Comparison of ENCODE assay signal across 11 cellular contexts in genomic region chr1:27301052-27301422, GRCh38. TPM values are rescaled to one million over a fixed set of nuclear protein-coding genes. Genes with fewer than 3 reads are reported as not detected.
A peak's percentile ranks its signal among the peaks of the same experiment; 100 is the strongest.
DNase-seq lines count a peak whose midpoint lies in the region; ATAC-seq and TF ChIP-seq lines count a peak whose summit lies in the region.
"Had no signal": no experiment of that assay in that cellular context is flagged by ENCODE, and none has a peak within 500 bp of the region (broad histone marks: within the 10 kb centered on the region; RNA-seq: fewer than 3 reads in every experiment).

No MANE protein-coding gene starts in this region.

- H3K79me1 ChIP-seq in IMR-90 (ENCODE audit: low read depth in 1 of 2, low read length in 2 of 2), result peaks cover 0 to 21% of the 10 kb centered on the region in 2 experiments; a peak in 2 of 4 replicates

- WGBS in IMR-90 (ENCODE audit: extremely low coverage in 2 of 2, insufficient read length in 1 of 2), 2 experiments, result 100% methylated on average over 1 of the region's 8 CpGs; no CpG with 5 or more reads in 1 of the 2 experiments

- CTCF ChIA-PET in IMR-90 (lab: Yijun Ruan, JAX), result interaction anchor here (0.6 to 7.1 kb wide), 17 partner anchors 8 to 362 kb away, joined by 3 to 79 read pairs (median 4); partner anchors contain the start of gene CD164L2

- peak overlapping the region; percentile 92 for H3K4ac ChIP-seq in IMR-90 (ENCODE audit: low read depth, low read length)

- H2BK20ac ChIP-seq in IMR-90 (ENCODE audit: low read depth, low read length), result peak overlapping the region; percentile 60

- H2BK15ac ChIP-seq in IMR-90 (ENCODE audit: low read depth, low read length), result peak overlapping the region; percentile 80; the same call in 1 of the 3 replicates

- H4K91ac ChIP-seq in IMR-90 (ENCODE audit: insufficient read depth, low read depth, low read length), result peak overlapping the region; percentile 75

- peaks cover 14% of the 10 kb centered on the region; the same call in 1 of the 2 replicates for H3K36me3 ChIP-seq in IMR-90 (ENCODE audit: control insufficient read depth, insufficient read depth, low read length)
- peaks cover 27% of the 10 kb centered on the region for H3K36me3 ChIP-seq in adipocyte (ENCODE audit: control insufficient read depth, insufficient read depth, low read length, severe bottlenecking)
- H3K36me3 ChIP-seq in lower lobe of right lung, result peaks cover 78% of the 10 kb centered on the region
- peaks cover 32 to 50% of the 10 kb centered on the region in 2 donors for H3K36me3 ChIP-seq in stomach smooth muscle (ENCODE audit: control insufficient read depth in 2 of 2, insufficient read depth in 2 of 2, low read length in 2 of 2)

- H3K4me1 Mint-ChIP-seq in activated T-cell treated with anti-CD3 and anti-CD28 coated beads, Interleukin-2, amount 50 U/mL, for 4 hours (ENCODE audit: low read depth), result peaks cover 1% of the 10 kb centered on the region

- no peak overlapping the region for H3K4me3 Mint-ChIP-seq in activated T-cell treated with anti-CD3 and anti-CD28 coated beads, Interleukin-2, amount 50 U/mL, for 4 hours
- H3K4me3 Mint-ChIP-seq: activated CD4-positive, alpha-beta memory T cell treated with anti-CD3 and anti-CD28 coated beads for 36 hours; T-cell had no signal

- peak overlapping the region; percentile 56 for H4K5ac ChIP-seq in IMR-90 (ENCODE audit: low read depth, low read length)

- no peak for DNase-seq in IMR-90
- DNase-seq in adipocyte (ENCODE audit: low read depth), result no peak
- no peak for DNase-seq in lower lobe of right lung
- no peak for DNase-seq in GM19238 (ENCODE audit: insufficient read length, low spot score)
- no peak for DNase-seq in activated CD4-positive, alpha-beta T cell treated with anti-CD3 and anti-CD28 coated beads for 48 hours
- no peak for DNase-seq in activated T-cell treated with anti-CD3 and anti-CD28 coated beads, Interleukin-2, amount 50 U/mL, for 4 hours

- H2BK5ac ChIP-seq in IMR-90 (ENCODE audit: low read depth, low read length, poor library complexity, severe bottlenecking), result peak overlapping the region; percentile 74

- H2AK5ac ChIP-seq in IMR-90 (ENCODE audit: low read depth, low read length), result peak overlapping the region; percentile 92

- H3K9me3 ChIP-seq in IMR-90 (ENCODE audit: control insufficient read depth, insufficient read depth, low read length) (no peaks in the 10 kb centered on the region), adipocyte (ENCODE audit: control insufficient read depth, low read length) (no peaks in the 10 kb centered on the region), lower lobe of right lung (no peaks in the 10 kb centered on the region), stomach smooth muscle (ENCODE audit: control insufficient read depth in 2 of 2, low read length in 2 of 2) (no peaks in the 10 kb centered on the region)
- H3K9me3 ChIP-seq: testis had no signal

- H3K23ac ChIP-seq in IMR-90 (ENCODE audit: low read depth, low read length), result peak overlapping the region; percentile 69; the same call in 1 of the 2 replicates

- in situ Hi-C loops in IMR-90 (cut with MboI; ENCODE audit: low sequenced_read_pairs), result loop anchor here (5.0 kb wide), 2 partner anchors 91 to 306 kb away; partner anchors contain the start of gene GPR3

- intact Hi-C loops in IMR-90 (cut with micrococcal nuclease) (loop anchor here (2.0 kb wide), 2 partner anchors 66 to 362 kb away; partner anchors contain the start of gene MAP3K6), lower lobe of right lung (cut with DNase I) (loop anchor here (10.0 kb wide), 1 partner anchor 94 kb away; the partner anchor contains the start of gene GPR3)

- H3K56ac ChIP-seq in IMR-90 (ENCODE audit: extremely low read depth, insufficient read depth, low read length), result 0 out of 2 replicates have a peak overlapping the region, but pooled peaks have one; percentile 4

- TF ChIP-seq CTCF in IMR-90 (conservative IDR thresholded peaks at IDR 0.05; ENCODE audit: low read depth, low read length), result no peak
- peak; percentile 3 for TF ChIP-seq CTCF in lower lobe of right lung (IDR thresholded peaks at IDR 0.05)

- H3K9me3 Mint-ChIP-seq in activated T-cell treated with anti-CD3 and anti-CD28 coated beads, Interleukin-2, amount 50 U/mL, for 4 hours, result no peaks in the 10 kb centered on the region
- H3K9me3 Mint-ChIP-seq: activated CD4-positive, alpha-beta memory T cell treated with anti-CD3 and anti-CD28 coated beads for 36 hours; T-cell had no signal

- no peak for TF ChIP-seq RAD21 in IMR-90 (IDR thresholded peaks at IDR 0.05; ENCODE audit: low read length)

- H3K9ac ChIP-seq in IMR-90 (ENCODE audit: low read depth, low read length) (peak overlapping the region; percentile 34), adipocyte (ENCODE audit: low read length) (peak overlapping the region; percentile 61), stomach smooth muscle (ENCODE audit: low read length in 2 of 2) (peak overlapping the region in 1 of 2 donors; percentile 59)

- H3K27ac ChIP-seq in IMR-90 (ENCODE audit: insufficient read depth, low read length) (peak overlapping the region; percentile 74), lower lobe of right lung (peak overlapping the region; percentile 75), stomach smooth muscle (ENCODE audit: low read length) (peak overlapping the region; percentile 94)
- H3K27ac ChIP-seq: testis had no signal

- peaks cover 13% of the 10 kb centered on the region for H3K9me1 ChIP-seq in IMR-90 (ENCODE audit: insufficient read depth, low read length)

- ATAC-seq in IMR-90 (ENCODE audit: low read depth), result no peak
- no peak for ATAC-seq in lower lobe of right lung
- ATAC-seq in activated T-cell treated with anti-CD3 and anti-CD28 coated beads, Interleukin-2, amount 50 U/mL, for 4 hours, result no peak

- peaks cover 27% of the 10 kb centered on the region for H3K4me1 ChIP-seq in IMR-90 (ENCODE audit: control insufficient read depth, insufficient read depth, low read length)
- H3K4me1 ChIP-seq in adipocyte (ENCODE audit: control insufficient read depth, insufficient read depth, low read length), result peaks cover 36% of the 10 kb centered on the region
- H3K4me1 ChIP-seq in lower lobe of right lung, result peaks cover 26% of the 10 kb centered on the region
- peaks cover 43% of the 10 kb centered on the region for H3K4me1 ChIP-seq in stomach smooth muscle (ENCODE audit: control insufficient read depth, insufficient read depth, low read length)

- H3K14ac ChIP-seq in IMR-90 (replicated peaks; ENCODE audit: low read depth, low read length), result peak overlapping the region; percentile 88; the same call in 1 of the 2 replicates

- dilution Hi-C loops in IMR-90 (cut with HindIII; ENCODE audit: low sequenced_read_pairs, unreplicated experiment), result no loop called here

- H3K4me3 ChIP-seq in IMR-90 (ENCODE audit: insufficient read depth, low read depth, low read length), result no peak overlapping the region
- H3K4me3 ChIP-seq in adipocyte (ENCODE audit: low read length), result no peak overlapping the region
- H3K4me3 ChIP-seq in lower lobe of right lung, result no peak overlapping the region
- no peak overlapping the region for H3K4me3 ChIP-seq in stomach smooth muscle (ENCODE audit: low read length in 2 of 2)
- H3K4me3 ChIP-seq: cardiac muscle cell, testis had no signal

- TF ChIP-seq POLR2A in IMR-90 (IDR thresholded peaks at IDR 0.05; ENCODE audit: low read depth, low read length), result no peak

- H2AFZ ChIP-seq in IMR-90 (replicated peaks; ENCODE audit: low read length, poor library complexity), result peak overlapping the region; percentile 92

- 0 out of 2 replicates have a peak, but pooled peaks cover 4% of the 10 kb centered on the region for H4K20me1 ChIP-seq in IMR-90 (ENCODE audit: insufficient read depth, low read length)

- peak overlapping the region; percentile 55 to 91 for H4K8ac ChIP-seq in IMR-90 (ENCODE audit: low read depth in 2 of 2, low read length in 2 of 2)

- no peaks in the 10 kb centered on the region for H3K27me3 Mint-ChIP-seq in activated T-cell treated with anti-CD3 and anti-CD28 coated beads, Interleukin-2, amount 50 U/mL, for 4 hours (ENCODE audit: low read depth)
- H3K27me3 Mint-ChIP-seq: activated CD4-positive, alpha-beta memory T cell treated with anti-CD3 and anti-CD28 coated beads for 36 hours; T-cell had no signal

- H2BK120ac ChIP-seq in IMR-90 (ENCODE audit: low read depth, low read length), result peak overlapping the region; percentile 85

- peaks cover 9% of the 10 kb centered on the region for H3K36me3 Mint-ChIP-seq in activated T-cell treated with anti-CD3 and anti-CD28 coated beads, Interleukin-2, amount 50 U/mL, for 4 hours (ENCODE audit: insufficient read depth)

- BruUV-seq in IMR-90 (replicated peaks; lab: Mats Ljungman, UMichigan), result no TSS peak

- H3K18ac ChIP-seq in IMR-90 (ENCODE audit: low read depth, low read length), result peak overlapping the region; percentile 30; the same call in 1 of the 2 replicates

- H3K4me2 ChIP-seq in IMR-90 (ENCODE audit: low read depth, low read length), result no peak overlapping the region; the same call in 1 of the 2 replicates

- POLR2A ChIA-PET in IMR-90 (lab: Charles Lee; ENCODE audit: unreplicated experiment), result interaction anchor here (0.6 kb wide), 2 partner anchors 139 to 256 kb away, joined by 4 to 6 read pairs; no protein-coding TSS in a partner anchor

- H3K27me3 ChIP-seq in IMR-90 (ENCODE audit: control insufficient read depth, insufficient read depth, low read length), result no peaks in the 10 kb centered on the region
- H3K27me3 ChIP-seq in adipocyte (replicated peaks; ENCODE audit: control insufficient read depth, insufficient read depth, low read length), result no peaks in the 10 kb centered on the region
- no peaks in the 10 kb centered on the region for H3K27me3 ChIP-seq in lower lobe of right lung (ENCODE audit: low read depth)
- H3K27me3 ChIP-seq in stomach smooth muscle (ENCODE audit: control insufficient read depth in 1 of 2, insufficient read depth in 2 of 2, low read length in 2 of 2), result no peaks in the 10 kb centered on the region
- H3K27me3 ChIP-seq: cardiac muscle cell, testis had no signal

- peak overlapping the region; percentile 94 for H2AK9ac ChIP-seq in IMR-90 (replicated peaks; ENCODE audit: low read depth, low read length, poor library complexity)

TF ChIP-seq in IMR-90, 13 proteins besides CTCF, POLR2A, EP300 and RAD21 (continues in another document):
- TF ChIP-seq CEBPB (IDR thresholded peaks at IDR 0.05; ENCODE audit: low read depth, low read length) (no peak), FOS (IDR thresholded peaks at IDR 0.05; ENCODE audit: low read depth, low read length) (no peak)

RNA-seq across cellular contexts. Expression of gene TMEM222, which starts 20.9 kb away (rescaled TPM):
- total RNA-seq in IMR-90 (2012; rRNA removed) (19.9 and 21.7 TPM in 2 replicates), lower lobe of right lung (30.2 TPM)
- 54.1 and 56.4 TPM in 2 replicates for polyA plus RNA-seq in IMR-90 (2012; rRNA removed)
- polyA plus RNA-seq in IMR-90 (2012; cell fraction: cytosol; rRNA removed), result 29.4 and 68.9 TPM in 2 replicates
- polyA plus RNA-seq in IMR-90 (2012; cell fraction: nucleus; rRNA removed; ENCODE audit: low replicate concordance), result 44.0 and 87.8 TPM in 2 replicates
- total RNA-seq in activated T-cell treated with anti-CD3 and anti-CD28 coated beads, Interleukin-2, amount 50 U/mL, for 4 hours, result 10 to 100 TPM; 51.0 to 55.1 (median 51.7) TPM

RNA-seq across cellular contexts. Expression of gene SYTL1, which starts 40.8 kb away (rescaled TPM):
- total RNA-seq in IMR-90 (2012; rRNA removed) (0.18 and 0.28 TPM in 2 replicates), lower lobe of right lung (29.3 TPM)
- 1.0 and 1.3 TPM in 2 replicates for polyA plus RNA-seq in IMR-90 (2012; rRNA removed)
- 0.24 and 1.0 TPM in 2 replicates for polyA plus RNA-seq in IMR-90 (2012; cell fraction: cytosol; rRNA removed)
- 9.3 and 16.4 TPM in 2 replicates for polyA plus RNA-seq in IMR-90 (2012; cell fraction: nucleus; rRNA removed; ENCODE audit: low replicate concordance)
- 1 to 10 TPM; 5.9 to 6.8 (median 6.3) TPM for total RNA-seq in activated T-cell treated with anti-CD3 and anti-CD28 coated beads, Interleukin-2, amount 50 U/mL, for 4 hours
